ENCODE assay signal across 19 cellular contexts in the genomic region with DNA sequence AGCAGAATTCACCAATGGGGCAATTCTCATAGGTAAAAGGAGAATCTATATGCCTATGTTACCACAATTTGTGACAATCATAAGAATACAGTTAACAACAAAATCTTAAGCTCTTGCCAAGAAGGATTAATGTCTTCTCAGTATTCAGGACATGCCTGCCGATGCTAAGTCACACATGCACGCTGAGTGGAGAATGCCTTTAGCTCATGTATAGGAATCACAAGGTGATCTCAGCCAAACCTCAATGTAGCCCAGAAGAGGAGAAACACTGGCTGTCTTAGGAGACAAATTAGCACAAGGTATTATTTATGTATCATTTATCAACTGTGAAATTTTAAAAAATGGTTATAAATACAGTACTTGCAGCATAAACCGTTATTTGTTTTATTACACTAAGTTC. TPM values are rescaled to one million over a fixed set of nuclear protein-coding genes. Genes with fewer than 3 reads are reported as not detected.
DNase-seq lines count a peak whose midpoint lies in the region; ATAC-seq and TF ChIP-seq lines count a peak whose summit lies in the region.
"Had no signal": no experiment of that assay in that cellular context is flagged by ENCODE, and none has a peak within 500 bp of the region (broad histone marks: within the 10 kb centered on the region; RNA-seq: fewer than 3 reads in every experiment).

No MANE protein-coding gene starts in this region.

- TF ChIP-seq CTCF in WTC11 (IDR thresholded peaks at IDR 0.05) (no peak), fibroblast of villous mesenchyme (IDR thresholded peaks at IDR 0.05; ENCODE audit: insufficient read depth, low read depth, low read length) (no peak)

- no peak for ATAC-seq in WTC11
- ATAC-seq: K562 had no signal

- H3K27me3 Mint-ChIP-seq in WTC11 (ENCODE audit: low read depth), result peaks cover 56% of the 10 kb centered on the region
- peaks cover 49% of the 10 kb centered on the region for H3K27me3 Mint-ChIP-seq in activated CD4-positive, alpha-beta memory T cell treated with anti-CD3 and anti-CD28 coated beads for 36 hours

- intact Hi-C loops in activated CD4-positive, alpha-beta memory T cell treated with anti-CD3 and anti-CD28 coated beads for 36 hours (cut with micrococcal nuclease), result no loop called here

- H3K9me3 ChIP-seq in skeletal muscle satellite cell (replicated peaks; ENCODE audit: low read length), result peaks cover 4% of the 10 kb centered on the region

- H3K36me3 ChIP-seq in skeletal muscle satellite cell (ENCODE audit: insufficient read depth, low read length), result no peaks in the 10 kb centered on the region
- H3K36me3 ChIP-seq: BLaER1 had no signal

- peaks cover 30% of the 10 kb centered on the region for H3K9me3 Mint-ChIP-seq in WTC11
- H3K9me3 Mint-ChIP-seq in activated CD4-positive, alpha-beta memory T cell treated with anti-CD3 and anti-CD28 coated beads for 36 hours, result peaks cover 15% of the 10 kb centered on the region

- H3K4me1 ChIP-seq in skeletal muscle satellite cell (ENCODE audit: control insufficient read depth, insufficient read depth, low read length), result peaks cover 34% of the 10 kb centered on the region

- no peaks in the 10 kb centered on the region for H3K27me3 ChIP-seq in skeletal muscle satellite cell (ENCODE audit: control insufficient read depth, insufficient read depth, low read length)

- no peak overlapping the region for H3K27ac Mint-ChIP-seq in WTC11
- H3K27ac Mint-ChIP-seq in activated CD4-positive, alpha-beta memory T cell treated with anti-CD3 and anti-CD28 coated beads for 36 hours, result no peak overlapping the region
- H3K27ac Mint-ChIP-seq: CD8-positive, alpha-beta memory T cell had no signal

- CTCF ChIA-PET in WTC11 (lab: Charles Lee), result interaction anchor here (2.2 kb wide), 1 partner anchor 88 kb away, joined by 7 read pairs; no protein-coding TSS in a partner anchor
- CTCF ChIA-PET in activated CD4-positive, alpha-beta memory T cell treated with anti-CD3 and anti-CD28 coated beads for 36 hours (lab: Charles Lee), result interaction anchor here (0.6 to 1.9 kb wide), 3 partner anchors 11 to 1053 kb away, joined by 3 to 6 read pairs (median 3); no protein-coding TSS in a partner anchor

- peaks cover 40% of the 10 kb centered on the region for H3K4me1 Mint-ChIP-seq in WTC11
- peaks cover 17% of the 10 kb centered on the region for H3K4me1 Mint-ChIP-seq in activated CD4-positive, alpha-beta memory T cell treated with anti-CD3 and anti-CD28 coated beads for 36 hours (ENCODE audit: low read depth)

- H3K9ac ChIP-seq in skeletal muscle satellite cell (ENCODE audit: low read depth, low read length), result no peak overlapping the region
- H3K9ac ChIP-seq: BLaER1 had no signal

- H3K4me3 Mint-ChIP-seq in WTC11, result peak overlapping the region; percentile 94
- H3K4me3 Mint-ChIP-seq in activated CD4-positive, alpha-beta memory T cell treated with anti-CD3 and anti-CD28 coated beads for 36 hours, result no peak overlapping the region

- POLR2A ChIA-PET in WTC11 (lab: Charles Lee), result no interaction called here
- POLR2A ChIA-PET in activated CD4-positive, alpha-beta memory T cell treated with anti-CD3 and anti-CD28 coated beads for 36 hours (lab: Charles Lee), result no interaction called here

- H3K4me3 ChIP-seq in fibroblast of villous mesenchyme (ENCODE audit: low read depth, low read length) (peak overlapping the region; percentile 77), skeletal muscle satellite cell (ENCODE audit: low read length) (no peak overlapping the region)
- H3K4me3 ChIP-seq: BLaER1, K562 had no signal

- DNase-seq in NCI-H82 (lab: John Stamatoyannopoulos, UW) (peak; percentile 14), NCI-H82 treated with DMSO at 0.1 percent for 48 hours (lab: John Stamatoyannopoulos, UW; ENCODE audit: unreplicated experiment) (no peak), WTC11 (ENCODE audit: low spot score) (no peak), fibroblast of villous mesenchyme (ENCODE audit: low read depth) (no peak), hippocampal formation (lab: John Stamatoyannopoulos, UW) (no peak)
- no peak for DNase-seq in activated CD4-positive, alpha-beta T cell treated with anti-CD3 and anti-CD28 coated beads for 4 hours
- DNase-seq in activated CD4-positive, alpha-beta memory T cell treated with anti-CD3 and anti-CD28 coated beads for 36 hours, result no peak
- DNase-seq: 8988T; CD8-positive, alpha-beta memory T cell; GF-D8; NCI-H1417 treated with DMSO at 0.1 percent for 48 hours; NCI-H2029; NCI-H2171; NCI-H446; NCI-H69 had no signal

- H3K4me2 ChIP-seq in skeletal muscle satellite cell (ENCODE audit: low read length), result peak overlapping the region; percentile 96
- H3K4me2 ChIP-seq: BLaER1 had no signal

- H3K36me3 Mint-ChIP-seq in WTC11, result peaks cover 32% of the 10 kb centered on the region
- H3K36me3 Mint-ChIP-seq in activated CD4-positive, alpha-beta memory T cell treated with anti-CD3 and anti-CD28 coated beads for 36 hours, result peaks cover 11% of the 10 kb centered on the region

TF ChIP-seq in WTC11, 78 proteins besides CTCF, POLR2A, EP300 and RAD21 (continues in another document):
- TF ChIP-seq RELA (CRISPR knock-in tag; IDR thresholded peaks at IDR 0.05; ENCODE audit: borderline replicate concordance) (no peak), NR2C2 (CRISPR knock-in tag; IDR thresholded peaks at IDR 0.05) (no peak), SMAD3 (CRISPR knock-in tag; IDR thresholded peaks at IDR 0.05; ENCODE audit: borderline replicate concordance) (no peak), ESRRA (CRISPR knock-in tag; IDR thresholded peaks at IDR 0.05; ENCODE audit: borderline replicate concordance) (no peak), SP1 (CRISPR knock-in tag; conservative IDR thresholded peaks at IDR 0.05) (no peak), SMAD4 (CRISPR knock-in tag; IDR thresholded peaks at IDR 0.05) (no peak), HMGA2 (CRISPR knock-in tag; IDR thresholded peaks at IDR 0.05) (no peak), SOX15 (CRISPR knock-in tag; IDR thresholded peaks at IDR 0.05) (no peak), MLX (CRISPR knock-in tag; IDR thresholded peaks at IDR 0.05) (no peak)
- TF ChIP-seq, protein P1, sequence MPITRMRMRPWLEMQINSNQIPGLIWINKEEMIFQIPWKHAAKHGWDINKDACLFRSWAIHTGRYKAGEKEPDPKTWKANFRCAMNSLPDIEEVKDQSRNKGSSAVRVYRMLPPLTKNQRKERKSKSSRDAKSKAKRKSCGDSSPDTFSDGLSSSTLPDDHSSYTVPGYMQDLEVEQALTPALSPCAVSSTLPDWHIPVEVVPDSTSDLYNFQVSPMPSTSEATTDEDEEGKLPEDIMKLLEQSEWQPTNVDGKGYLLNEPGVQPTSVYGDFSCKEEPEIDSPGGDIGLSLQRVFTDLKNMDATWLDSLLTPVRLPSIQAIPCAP (CRISPR knock-in tag; IDR thresholded peaks at IDR 0.05), result no peak
- TF ChIP-seq, protein P2, sequence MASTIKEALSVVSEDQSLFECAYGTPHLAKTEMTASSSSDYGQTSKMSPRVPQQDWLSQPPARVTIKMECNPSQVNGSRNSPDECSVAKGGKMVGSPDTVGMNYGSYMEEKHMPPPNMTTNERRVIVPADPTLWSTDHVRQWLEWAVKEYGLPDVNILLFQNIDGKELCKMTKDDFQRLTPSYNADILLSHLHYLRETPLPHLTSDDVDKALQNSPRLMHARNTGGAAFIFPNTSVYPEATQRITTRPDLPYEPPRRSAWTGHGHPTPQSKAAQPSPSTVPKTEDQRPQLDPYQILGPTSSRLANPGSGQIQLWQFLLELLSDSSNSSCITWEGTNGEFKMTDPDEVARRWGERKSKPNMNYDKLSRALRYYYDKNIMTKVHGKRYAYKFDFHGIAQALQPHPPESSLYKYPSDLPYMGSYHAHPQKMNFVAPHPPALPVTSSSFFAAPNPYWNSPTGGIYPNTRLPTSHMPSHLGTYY (CRISPR knock-in tag; IDR thresholded peaks at IDR 0.05), result no peak
- TF ChIP-seq, protein P3, sequence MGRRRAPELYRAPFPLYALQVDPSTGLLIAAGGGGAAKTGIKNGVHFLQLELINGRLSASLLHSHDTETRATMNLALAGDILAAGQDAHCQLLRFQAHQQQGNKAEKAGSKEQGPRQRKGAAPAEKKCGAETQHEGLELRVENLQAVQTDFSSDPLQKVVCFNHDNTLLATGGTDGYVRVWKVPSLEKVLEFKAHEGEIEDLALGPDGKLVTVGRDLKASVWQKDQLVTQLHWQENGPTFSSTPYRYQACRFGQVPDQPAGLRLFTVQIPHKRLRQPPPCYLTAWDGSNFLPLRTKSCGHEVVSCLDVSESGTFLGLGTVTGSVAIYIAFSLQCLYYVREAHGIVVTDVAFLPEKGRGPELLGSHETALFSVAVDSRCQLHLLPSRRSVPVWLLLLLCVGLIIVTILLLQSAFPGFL (CRISPR knock-in tag; IDR thresholded peaks at IDR 0.05; ENCODE audit: borderline replicate concordance), result no peak

RNA-seq across cellular contexts. Expression of gene HTR7, which starts 2.7 kb away (rescaled TPM):
- total RNA-seq in WTC11 (2021) (8.9 to 11.2 TPM (median 9.3 TPM) in 3 replicates), fibroblast of villous mesenchyme (0.86 and 2.3 TPM in 2 replicates)
- 4.8 and 7.9 TPM in 2 replicates for total RNA-seq in skeletal muscle satellite cell (2012; rRNA removed)
- not detected for total RNA-seq in activated CD4-positive, alpha-beta memory T cell treated with anti-CD3 and anti-CD28 coated beads for 36 hours
- total RNA-seq: CD8-positive, alpha-beta memory T cell; HT-29 had no signal

RNA-seq across cellular contexts. Expression of gene RPP30, which starts 16.6 kb away (rescaled TPM):
- total RNA-seq in WTC11 (2021) (50.3 to 56.4 TPM (median 53.0 TPM) in 3 replicates), fibroblast of villous mesenchyme (39.3 and 53.5 TPM in 2 replicates)
- total RNA-seq in skeletal muscle satellite cell (2012; rRNA removed), result 50.4 and 56.1 TPM in 2 replicates
- total RNA-seq in activated CD4-positive, alpha-beta memory T cell treated with anti-CD3 and anti-CD28 coated beads for 36 hours, result 100 to 1,000 TPM; 103 to 108 TPM
